Comparison of ENCODE assay signal across 21 cellular contexts in the genomic region with DNA sequence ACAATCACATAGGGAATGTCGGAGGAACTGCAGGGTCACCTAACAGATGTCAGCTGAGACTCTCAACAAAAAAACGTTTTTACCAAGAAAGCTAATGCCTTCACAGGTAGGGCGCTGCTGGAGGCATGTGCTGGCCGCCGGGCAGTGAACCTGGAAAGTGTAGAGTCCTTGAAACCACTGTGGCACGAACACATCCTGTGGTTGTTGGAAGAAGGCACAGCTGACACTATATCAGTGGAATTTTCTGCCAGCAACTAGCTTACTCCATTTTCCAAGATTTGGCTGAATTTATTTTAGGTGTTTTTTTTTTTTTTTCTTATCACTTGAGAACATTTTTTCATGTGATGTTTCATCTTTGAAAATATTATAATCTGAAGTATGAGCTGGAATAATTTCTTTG. TPM values are rescaled to one million over a fixed set of nuclear protein-coding genes. Genes with fewer than 3 reads are reported as not detected.
"Had no signal": no experiment of that assay in that cellular context is flagged by ENCODE, and none has a peak within 500 bp of the region (broad histone marks: within the 10 kb centered on the region; RNA-seq: fewer than 3 reads in every experiment).

No MANE protein-coding gene starts in this region.

- H3K4me1 Mint-ChIP-seq: activated CD4-positive, alpha-beta T cell treated with anti-CD3 and anti-CD28 coated beads for 36 hours had no signal

- H3K27ac Mint-ChIP-seq: activated CD4-positive, alpha-beta T cell treated with anti-CD3 and anti-CD28 coated beads for 36 hours; activated naive CD4-positive, alpha-beta T cell treated with anti-CD3 and anti-CD28 coated beads, Interleukin-2, amount 50 U/mL, for 72 hours; activated T-helper 1 cell treated with anti-CD3 and anti-CD28 coated beads, Interleukin-12 subunit alpha, Interleukin-12 subunit beta, Interleukin-2, Interleukin-4 antibody, amounts not matched to agents 30 ng/mL and 10 ng/mL and 1 ng/mL, durations not matched to agents 14 hours and 24 hours and 36 hours; dendritic cell treated with granulocyte-macrophage colony-stimulating factor and Interleukin-4, amounts not matched to agents 40 ng/mL and 50 ng/mL, for 4 days; naive thymus-derived CD8-positive, alpha-beta T cell had no signal

- H3K27ac ChIP-seq: brain microvascular endothelial cell, gastroesophageal sphincter, left lung, parathyroid adenoma, SK-N-MC, tibial artery, WERI-Rb-1 had no signal

- H3K4me3 Mint-ChIP-seq: activated CD4-positive, alpha-beta T cell treated with anti-CD3 and anti-CD28 coated beads for 36 hours; activated T-helper 1 cell treated with anti-CD3 and anti-CD28 coated beads, Interleukin-12 subunit alpha, Interleukin-12 subunit beta, Interleukin-2, Interleukin-4 antibody, amounts not matched to agents 30 ng/mL and 10 ng/mL and 1 ng/mL, durations not matched to agents 14 hours and 24 hours and 36 hours; dendritic cell treated with granulocyte-macrophage colony-stimulating factor and Interleukin-4, amounts not matched to agents 40 ng/mL and 50 ng/mL, for 4 days; naive thymus-derived CD8-positive, alpha-beta T cell had no signal

- DNase-seq: activated CD4-positive, alpha-beta T cell treated with anti-CD3 and anti-CD28 coated beads for 36 hours; activated CD4-positive, alpha-beta T cell treated with anti-CD3 and anti-CD28 coated beads, Interleukin-2, amount 50 U/mL, for 48 hours; activated gamma-delta T cell treated with Interleukin-2 at 50 U/mL for 16 hours; activated T-cell treated with anti-CD3 and anti-CD28 coated beads for 4 hours; brain microvascular endothelial cell; cerebellar nuclear complex; effector CD8-positive, alpha-beta T cell; mesendoderm; stimulated activated naive CD4-positive, alpha-beta T cell; tibial artery; WERI-Rb-1 had no signal

- H3K27me3 ChIP-seq: adrenal gland, brain microvascular endothelial cell, gastroesophageal sphincter, left lung, tibial artery had no signal

- H3K4me1 ChIP-seq: gastroesophageal sphincter, parathyroid adenoma, tibial artery had no signal

- ATAC-seq: activated CD4-positive, alpha-beta T cell treated with anti-CD3 and anti-CD28 coated beads for 36 hours; activated naive CD4-positive, alpha-beta T cell treated with anti-CD3 and anti-CD28 coated beads, Interleukin-2, amount 50 U/mL, for 72 hours; esophagus mucosa; gastroesophageal sphincter; left lung; naive thymus-derived CD8-positive, alpha-beta T cell had no signal

- H3K9me3 Mint-ChIP-seq: activated naive CD4-positive, alpha-beta T cell treated with anti-CD3 and anti-CD28 coated beads, Interleukin-2, amount 50 U/mL, for 72 hours; activated T-helper 1 cell treated with anti-CD3 and anti-CD28 coated beads, Interleukin-12 subunit alpha, Interleukin-12 subunit beta, Interleukin-2, Interleukin-4 antibody, amounts not matched to agents 30 ng/mL and 10 ng/mL and 1 ng/mL, durations not matched to agents 14 hours and 24 hours and 36 hours; dendritic cell treated with granulocyte-macrophage colony-stimulating factor and Interleukin-4, amounts not matched to agents 40 ng/mL and 50 ng/mL, for 4 days; naive thymus-derived CD8-positive, alpha-beta T cell had no signal

- H3K27me3 Mint-ChIP-seq: activated CD4-positive, alpha-beta T cell treated with anti-CD3 and anti-CD28 coated beads for 36 hours; dendritic cell treated with granulocyte-macrophage colony-stimulating factor and Interleukin-4, amounts not matched to agents 40 ng/mL and 50 ng/mL, for 4 days; naive thymus-derived CD8-positive, alpha-beta T cell had no signal

- H3K9me3 ChIP-seq: adrenal gland, gastroesophageal sphincter, left lung, tibial artery had no signal

- H3K4me3 ChIP-seq: adrenal gland, gastroesophageal sphincter, left lung, SK-N-MC, tibial artery had no signal

RNA-seq across cellular contexts. Expression of gene GTSE1, which starts 53.0 kb away (rescaled TPM):
- polyA plus RNA-seq: naive thymus-derived CD8-positive, alpha-beta T cell had no signal
